In the genomic region with DNA sequence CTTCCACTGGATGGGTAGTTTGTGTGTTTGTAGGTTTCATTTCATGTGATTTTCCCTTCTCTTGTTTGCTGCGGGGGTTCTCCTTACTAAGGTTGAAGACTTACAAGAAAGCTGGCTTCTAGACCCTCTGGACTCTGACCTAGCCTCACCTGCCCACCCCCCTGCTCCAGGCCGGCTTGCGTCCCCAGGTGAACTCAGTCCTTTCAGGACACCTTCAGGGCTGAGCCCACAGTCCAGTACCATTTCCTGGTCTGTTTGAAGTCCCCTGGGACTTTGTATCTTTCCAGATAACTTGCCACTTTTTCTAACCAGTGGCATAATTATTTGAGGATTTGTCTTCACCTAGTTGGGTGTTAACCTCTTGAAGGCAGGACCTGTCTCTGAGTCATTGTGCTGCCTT, we compare ENCODE assay signal across 27 cellular contexts.
"Had no signal": no experiment of that assay in that cellular context is flagged by ENCODE, and none has a peak within 500 bp of the region (broad histone marks: within the 10 kb centered on the region; RNA-seq: fewer than 3 reads in every experiment).

No MANE protein-coding gene starts in this region.

- H3K36me3 ChIP-seq: heart right ventricle, lower lobe of right lung, ovary, prostate gland, stomach, thyroid gland, transverse colon, upper lobe of left lung, vagina had no signal

- H3K9me3 ChIP-seq: heart right ventricle, lower lobe of right lung, ovary, prostate gland, stomach, testis, thyroid gland, transverse colon, upper lobe of left lung, vagina had no signal

- H3K4me3 Mint-ChIP-seq: naive thymus-derived CD8-positive, alpha-beta T cell; nephron; stimulated activated naive B cell treated with anti-CD40 and anti-IgM and Interleukin-4, amounts not matched to agents 10 μg/mL and 1 μg/mL and 100 μg/mL, for 72 hours had no signal

- H3K4me1 Mint-ChIP-seq: naive thymus-derived CD8-positive, alpha-beta T cell had no signal

- H3K36me3 Mint-ChIP-seq: naive thymus-derived CD8-positive, alpha-beta T cell had no signal

- H3K27ac Mint-ChIP-seq: naive thymus-derived CD8-positive, alpha-beta T cell; nephron; stimulated activated naive B cell treated with anti-CD40 and anti-IgM and Interleukin-4, amounts not matched to agents 10 μg/mL and 1 μg/mL and 100 μg/mL, for 72 hours had no signal

- H3K9me3 Mint-ChIP-seq: naive thymus-derived CD8-positive, alpha-beta T cell; nephron; stimulated activated naive B cell treated with anti-CD40 and anti-IgM and Interleukin-4, amounts not matched to agents 10 μg/mL and 1 μg/mL and 100 μg/mL, for 72 hours had no signal

- DNase-seq: heart right ventricle; hippocampal formation; kidney glomerular epithelial cell; left cardiac atrium; lower lobe of right lung; mammary epithelial cell; mesenchymal stem cell; naive thymus-derived CD8-positive, alpha-beta T cell; retina; right cardiac atrium; stimulated activated CD4-positive, alpha-beta T cell treated with anti-CD3 and anti-CD28 coated beads, Interleukin-12 subunit alpha, Interleukin-12 subunit beta, amount 100 ng/mL, for 4 hours; stimulated activated CD4-positive, alpha-beta T cell treated with anti-CD3 and anti-CD28 coated beads, Interleukin-15, amount 100 ng/mL, for 24 hours; stimulated activated CD4-positive, alpha-beta T cell treated with anti-CD3 and anti-CD28 coated beads, Interleukin-2, amount 100 ng/mL, for 24 hours; stimulated activated CD4-positive, alpha-beta T cell treated with anti-CD3 and anti-CD28 coated beads, Interleukin-4, amount 100 ng/mL, for 1 hour; stimulated activated naive B cell treated with anti-CD40 and anti-IgM and Interleukin-4, amounts not matched to agents 10 μg/mL and 1 μg/mL and 100 μg/mL, for 72 hours; stimulated activated naive CD8-positive, alpha-beta T cell treated with anti-CD3 and anti-CD28 coated beads, Interleukin-15, Interleukin-2, amounts not matched to agents 100 U/mL and 50 U/mL, for 24 hours; stomach; testis; thyroid gland; transverse colon; upper lobe of left lung had no signal

- FAIRE-seq: keratinocyte had no signal

- H3K4me1 ChIP-seq: lower lobe of right lung, prostate gland, stomach, testis, thyroid gland, transverse colon, vagina had no signal

- ATAC-seq: left cardiac atrium; left lobe of liver; naive thymus-derived CD8-positive, alpha-beta T cell; stimulated activated naive B cell treated with anti-CD40 and anti-IgM and Interleukin-4, amounts not matched to agents 10 μg/mL and 1 μg/mL and 100 μg/mL, for 72 hours; stimulated activated naive CD8-positive, alpha-beta T cell treated with anti-CD3 and anti-CD28 coated beads, Interleukin-15, Interleukin-2, amounts not matched to agents 100 U/mL and 50 U/mL, for 24 hours had no signal

- H3K4me3 ChIP-seq: lower lobe of right lung, ovary, prostate gland, stomach, testis, thyroid gland, transverse colon, upper lobe of left lung, vagina had no signal

- H3K27me3 ChIP-seq: ovary, testis, thyroid gland, transverse colon, upper lobe of left lung, vagina had no signal

- H3K27ac ChIP-seq: heart right ventricle, lower lobe of right lung, ovary, prostate gland, stomach, testis, thyroid gland, transverse colon, upper lobe of left lung, vagina had no signal
